Comparison of ENCODE assay signal across 24 cellular contexts in genomic region chr10:43114743-43115611, GRCh38. TPM values are rescaled to one million over a fixed set of nuclear protein-coding genes. Genes with fewer than 3 reads are reported as not detected.
DNase-seq lines count a peak whose midpoint lies in the region; ATAC-seq and TF ChIP-seq lines count a peak whose summit lies in the region.
"Had no signal": no experiment of that assay in that cellular context is flagged by ENCODE, and none has a peak within 500 bp of the region (broad histone marks: within the 10 kb centered on the region; RNA-seq: fewer than 3 reads in every experiment).

No MANE protein-coding gene starts in this region.

- no peak for TF ChIP-seq CTCF in PC-3 (conservative IDR thresholded peaks at IDR 0.05; ENCODE audit: low read depth, low read length)
- TF ChIP-seq CTCF in fibroblast of the aortic adventitia (IDR thresholded peaks at IDR 0.05; ENCODE audit: insufficient read depth, low read length), result peak; percentile 14
- no peak for TF ChIP-seq CTCF in upper lobe of right lung (IDR thresholded peaks at IDR 0.05)
- TF ChIP-seq CTCF in stomach (IDR thresholded peaks at IDR 0.05), result no peak

- no peaks in the 10 kb centered on the region for H3K9me2 ChIP-seq in PC-3 (replicated peaks; ENCODE audit: low read length)

- H3F3A ChIP-seq in PC-3 (ENCODE audit: low read length, unreplicated experiment), result no peaks in the 10 kb centered on the region

- peak; percentile 61 for ATAC-seq in PC-3
- ATAC-seq in upper lobe of right lung, result no peak
- no peak for ATAC-seq in HG03521 (IDR thresholded peaks at IDR 0.05; ENCODE audit: unreplicated experiment)
- ATAC-seq: activated CD4-positive, CD25-positive, alpha-beta regulatory T cell treated with anti-CD3 and anti-CD28 coated beads, Interleukin-2, amount 50 U/mL, for 24 hours; Right ventricle myocardium inferior had no signal

- intact Hi-C loops in PC-3 (cut with micrococcal nuclease), result no loop called here
- intact Hi-C loops in upper lobe of right lung (cut with DNase I), result no loop called here
- intact Hi-C loops in stomach (cut with DNase I; ENCODE audit: low total_unique reads), result no loop called here

- POLR2A ChIA-PET in PC-3 (lab: Charles Lee; ENCODE audit: unreplicated experiment), result no interaction called here

- WGBS in stomach, 5 donors, result 45 to 94% (median 75%) methylated on average over 6 to 17 of the region's 17 CpGs

- no peaks in the 10 kb centered on the region for H3K79me2 ChIP-seq in PC-3 (ENCODE audit: low read length)

- H4K20me1 ChIP-seq in PC-3 (ENCODE audit: low read length), result no peaks in the 10 kb centered on the region
- H4K20me1 ChIP-seq: BLaER1 had no signal

- H3K27me3 Mint-ChIP-seq in T-helper 1 cell treated with Interleukin-12 subunit alpha and Interleukin-12 subunit beta and Interleukin-4 antibody, amounts not matched to agents 30 μg/mL and 1 μg/mL, for 36 hours (ENCODE audit: low read depth), result no peaks in the 10 kb centered on the region
- H3K27me3 Mint-ChIP-seq: activated CD4-positive, alpha-beta memory T cell treated with anti-CD3 and anti-CD28 coated beads, Interleukin-2, amount 10 ng/mL, durations not matched to agents 7 days and 5 days had no signal

- no peaks in the 10 kb centered on the region for H3K36me3 ChIP-seq in PC-3 (ENCODE audit: low read depth, low read length)
- H3K36me3 ChIP-seq in upper lobe of right lung, result no peaks in the 10 kb centered on the region
- H3K36me3 ChIP-seq in stomach, result no peaks in the 10 kb centered on the region
- H3K36me3 ChIP-seq: BLaER1, prostate gland had no signal

- BruUV-seq in PC-3 (replicated peaks; lab: Mats Ljungman, UMichigan), result no TSS peak

- H3K9ac ChIP-seq in PC-3 (ENCODE audit: low read length), result no peak overlapping the region
- H3K9ac ChIP-seq: BLaER1 had no signal

- peak overlapping the region; percentile 71 for H3K27ac Mint-ChIP-seq in T-helper 1 cell treated with Interleukin-12 subunit alpha and Interleukin-12 subunit beta and Interleukin-4 antibody, amounts not matched to agents 30 μg/mL and 1 μg/mL, for 36 hours
- H3K27ac Mint-ChIP-seq: activated CD4-positive, alpha-beta memory T cell treated with anti-CD3 and anti-CD28 coated beads, Interleukin-2, amount 10 ng/mL, durations not matched to agents 7 days and 5 days had no signal

- no peaks in the 10 kb centered on the region for H3K36me3 Mint-ChIP-seq in T-helper 1 cell treated with Interleukin-12 subunit alpha and Interleukin-12 subunit beta and Interleukin-4 antibody, amounts not matched to agents 30 μg/mL and 1 μg/mL, for 36 hours (ENCODE audit: low read depth)

- no peak for TF ChIP-seq EP300 in stomach (IDR thresholded peaks at IDR 0.05)

- no peak for TF ChIP-seq POLR2A in stomach (IDR thresholded peaks at IDR 0.05)

- H2AFZ ChIP-seq in PC-3 (ENCODE audit: low read length), result no peak overlapping the region

- H3K4me3 ChIP-seq in PC-3 (ENCODE audit: low read length) (no peak overlapping the region), fibroblast of the aortic adventitia (ENCODE audit: low read depth, low read length) (no peak overlapping the region), upper lobe of right lung (no peak overlapping the region), stomach (no peak overlapping the region)
- H3K4me3 ChIP-seq: BLaER1, prostate gland had no signal

- H3K4me2 ChIP-seq in PC-3 (ENCODE audit: low read length), result no peak overlapping the region
- H3K4me2 ChIP-seq: BLaER1 had no signal

- H3K4me1 ChIP-seq in PC-3 (ENCODE audit: insufficient read depth, low read length), result peaks cover 5% of the 10 kb centered on the region; the same call in 1 of the 2 replicates
- no peaks in the 10 kb centered on the region for H3K4me1 ChIP-seq in upper lobe of right lung
- peaks cover 0 to 9% (median 4%) of the 10 kb centered on the region in 4 donors for H3K4me1 ChIP-seq in stomach
- H3K4me1 ChIP-seq: prostate gland had no signal

- H3K27me3 ChIP-seq in PC-3 (ENCODE audit: low read length) (no peaks in the 10 kb centered on the region), upper lobe of right lung (no peaks in the 10 kb centered on the region), stomach (no peaks in the 10 kb centered on the region)
- H3K27me3 ChIP-seq: BLaER1 had no signal

- no peaks in the 10 kb centered on the region for H3K9me3 Mint-ChIP-seq in T-helper 1 cell treated with Interleukin-12 subunit alpha and Interleukin-12 subunit beta and Interleukin-4 antibody, amounts not matched to agents 30 μg/mL and 1 μg/mL, for 36 hours
- H3K9me3 Mint-ChIP-seq: activated CD4-positive, alpha-beta memory T cell treated with anti-CD3 and anti-CD28 coated beads, Interleukin-2, amount 10 ng/mL, durations not matched to agents 7 days and 5 days had no signal

- no peak overlapping the region for H3K27ac ChIP-seq in PC-3 (ENCODE audit: low read length)
- H3K27ac ChIP-seq in upper lobe of right lung, result no peak overlapping the region
- H3K27ac ChIP-seq in stomach, result no peak overlapping the region
- H3K27ac ChIP-seq: BLaER1, epithelial cell of prostate, prostate gland had no signal

- CTCF ChIA-PET in PC-3 (lab: Charles Lee), result no interaction called here

- peaks cover 24% of the 10 kb centered on the region for H3K4me1 Mint-ChIP-seq in T-helper 1 cell treated with Interleukin-12 subunit alpha and Interleukin-12 subunit beta and Interleukin-4 antibody, amounts not matched to agents 30 μg/mL and 1 μg/mL, for 36 hours (ENCODE audit: low read depth)

- no peaks in the 10 kb centered on the region for H3K9me3 ChIP-seq in PC-3 (ENCODE audit: low read length)
- no peaks in the 10 kb centered on the region for H3K9me3 ChIP-seq in upper lobe of right lung
- H3K9me3 ChIP-seq in stomach, result no peaks in the 10 kb centered on the region
- H3K9me3 ChIP-seq: BLaER1, prostate gland had no signal

- H3K4me3 Mint-ChIP-seq in T-helper 1 cell treated with Interleukin-12 subunit alpha and Interleukin-12 subunit beta and Interleukin-4 antibody, amounts not matched to agents 30 μg/mL and 1 μg/mL, for 36 hours, result no peak overlapping the region
- H3K4me3 Mint-ChIP-seq: activated CD4-positive, alpha-beta memory T cell treated with anti-CD3 and anti-CD28 coated beads, Interleukin-2, amount 10 ng/mL, durations not matched to agents 7 days and 5 days had no signal

- DNase-seq in T-helper 1 cell (no peak), PC-3 (no peak), fibroblast of the aortic adventitia (ENCODE audit: low read depth) (peak; percentile 29), upper lobe of right lung (peak; percentile 54), GM19238 (ENCODE audit: insufficient read length, low spot score) (no peak), stomach (no peak)
- DNase-seq: 8988T; activated CD4-positive, alpha-beta memory T cell treated with anti-CD3 and anti-CD28 coated beads, Interleukin-2, amount 10 ng/mL, durations not matched to agents 7 days and 5 days; activated T-cell treated with anti-CD3 and anti-CD28 coated beads for 4 hours; amygdala; Calu3; central memory CD4-positive, alpha-beta T cell; NCI-H1694 treated with DMSO at 0.1 percent for 48 hours; NCI-H2171 treated with DMSO at 0.1 percent for 48 hours; NCI-H526; stimulated activated CD4-positive, alpha-beta T cell treated with anti-CD3 and anti-CD28 coated beads, Interleukin-1b, Interleukin-23, amount 100 ng/mL, for 48 hours; stimulated activated naive CD4-positive, alpha-beta T cell had no signal

RNA-seq across cellular contexts. Expression of gene CSGALNACT2, which starts 23.3 kb away (rescaled TPM):
- total RNA-seq in PC-3 (2014; rRNA removed), result 3.6 and 3.9 TPM in 2 replicates
- 35.7 and 38.9 TPM in 2 replicates for total RNA-seq in fibroblast of the aortic adventitia (ENCODE audit: low replicate concordance)
- total RNA-seq in upper lobe of right lung, result 40.8 TPM
- 10 to 100 TPM in 2 of 5 donors, 1 to 10 TPM in 3; 2.0 to 30.1 (median 8.9) TPM for total RNA-seq in stomach
- polyA plus RNA-seq in stomach, result 10 to 100 TPM in 1 of 3 donors, 1 to 10 TPM in 2; 4.1 to 10.7 (median 6.7) TPM

RNA-seq across cellular contexts. Expression of gene RET, which starts 38.1 kb away (rescaled TPM):
- total RNA-seq in PC-3 (2014; rRNA removed) (not detected in 2 replicates), fibroblast of the aortic adventitia (ENCODE audit: low replicate concordance) (0.08 and 0.27 TPM in 2 replicates), upper lobe of right lung (1.0 TPM), stomach (1 to 10 TPM in 3 of 5 donors, not detected in 2; 3.1 to 9.8 (median 3.2) TPM)
- 1 to 10 TPM in 1 of 3 donors, under 1 TPM in 2; 0.31 to 1.9 (median 0.93) TPM for polyA plus RNA-seq in stomach
- total RNA-seq: Calu3 had no signal

Comparison
In these comparisons a context has a peak if more than half of its experiments do, and no peak if none do; other contexts are left out.
1. DNase-seq: peak in fibroblast of the aortic adventitia (single experiment) and upper lobe of right lung (single experiment); none in T-helper 1 cell (0 of 5), PC-3 (single experiment), GM19238 (single experiment) and stomach (single experiment).